Comparison of ENCODE assay signal across 8 cellular contexts in genomic region chr2:224885836-224886547, GRCh38.
DNase-seq lines count a peak whose midpoint lies in the region; ATAC-seq and TF ChIP-seq lines count a peak whose summit lies in the region.

No MANE protein-coding gene starts in this region.

- H3K36me3 Mint-ChIP-seq in CD14-positive monocyte (peaks cover 37 to 44% of the 10 kb centered on the region in 2 donors), GM23338 (ENCODE audit: low read depth) (no peaks in the 10 kb centered on the region)

- H3K36me3 ChIP-seq in brain microvascular endothelial cell (replicated peaks) (peaks cover 8% of the 10 kb centered on the region), GM23338 (ENCODE audit: insufficient read depth) (no peaks in the 10 kb centered on the region), colonic mucosa (no peaks in the 10 kb centered on the region)

- H3K9me3 Mint-ChIP-seq in CD14-positive monocyte: no peaks in the 10 kb centered on the region
- 0 out of 3 replicates have a peak, but pooled peaks cover 4% of the 10 kb centered on the region for H3K9me3 Mint-ChIP-seq in GM23338

- intact Hi-C loops in CD14-positive monocyte (cut with micrococcal nuclease): loop anchor here (5.0 kb wide), 2 partner anchors 36 to 41 kb away; no protein-coding TSS in a partner anchor
- intact Hi-C loops in head of caudate nucleus (cut with DNase I): no loop called here
- intact Hi-C loops in colonic mucosa (cut with DNase I): no loop called here

- H3K9me3 ChIP-seq in colonic mucosa: no peaks in the 10 kb centered on the region

- no peaks in the 10 kb centered on the region for H3K27me3 Mint-ChIP-seq in CD14-positive monocyte (ENCODE audit: low read depth in 3 of 3)
- H3K27me3 Mint-ChIP-seq in GM23338 (ENCODE audit: insufficient read depth, low read depth, poor library complexity): no peaks in the 10 kb centered on the region

- no peaks in the 10 kb centered on the region for H4K20me1 ChIP-seq in GM23338 (replicated peaks; ENCODE audit: insufficient read depth)

- H3K27me3 ChIP-seq in brain microvascular endothelial cell (replicated peaks): no peaks in the 10 kb centered on the region
- no peaks in the 10 kb centered on the region for H3K27me3 ChIP-seq in GM23338 (ENCODE audit: insufficient read depth)
- H3K27me3 ChIP-seq in colonic mucosa: no peaks in the 10 kb centered on the region

- H3K4me3 ChIP-seq in brain microvascular endothelial cell (ENCODE audit: low read depth, low read length) (no peak overlapping the region), GM23338 (no peak overlapping the region), colonic mucosa (no peak overlapping the region)

- no peaks in the 10 kb centered on the region for H3K79me2 ChIP-seq in GM23338 (replicated peaks; ENCODE audit: insufficient read depth)

- ATAC-seq in GM19463 (IDR thresholded peaks at IDR 0.05; ENCODE audit: unreplicated experiment) (peak; percentile 78), HG03520 (IDR thresholded peaks at IDR 0.05; ENCODE audit: unreplicated experiment) (peak; percentile 86), GM23338 (no peak)

- H3F3A ChIP-seq in GM23338 (replicated peaks; ENCODE audit: low read depth): no peaks in the 10 kb centered on the region

- H2AFZ ChIP-seq in GM23338: no peak overlapping the region

- H3K4me2 ChIP-seq in GM23338: no peak overlapping the region

- H3K4me1 ChIP-seq in GM23338 (ENCODE audit: insufficient read depth) (no peaks in the 10 kb centered on the region), colonic mucosa (no peaks in the 10 kb centered on the region)

- TF ChIP-seq CTCF in CD14-positive monocyte (IDR thresholded peaks at IDR 0.05): no peak
- no peak for TF ChIP-seq CTCF in brain microvascular endothelial cell (IDR thresholded peaks at IDR 0.05; ENCODE audit: low read depth, low read length, missing control alignments)
- no peak for TF ChIP-seq CTCF in GM23338 (conservative IDR thresholded peaks at IDR 0.05; ENCODE audit: low read depth in 2 of 2)
- TF ChIP-seq CTCF in colonic mucosa (IDR thresholded peaks at IDR 0.05): no peak

- peak overlapping the region; percentile 83 for H3K27ac ChIP-seq in brain microvascular endothelial cell
- no peak overlapping the region for H3K27ac ChIP-seq in GM23338 (ENCODE audit: low read depth)
- no peak overlapping the region for H3K27ac ChIP-seq in colonic mucosa

- peak overlapping the region; percentile 82 to 96 (median 94) for H3K27ac Mint-ChIP-seq in CD14-positive monocyte
- no peak overlapping the region for H3K27ac Mint-ChIP-seq in GM23338

- no peak overlapping the region for H3K9ac ChIP-seq in colonic mucosa (ENCODE audit: low read depth in 2 of 2, low read length in 2 of 2)

- H3K4me1 Mint-ChIP-seq in CD14-positive monocyte: peaks cover 66% of the 10 kb centered on the region
- H3K4me1 Mint-ChIP-seq in GM23338: 0 out of 3 replicates have a peak, but pooled peaks cover 2% of the 10 kb centered on the region

- in situ Hi-C loops in brain microvascular endothelial cell (cut with HindIII; ENCODE audit: low pct_ligation_motif_present, low sequenced_read_pairs): no loop called here

- DNase-seq in CD14-positive monocyte (ENCODE audit: low spot score): no peak
- DNase-seq in brain microvascular endothelial cell: peak; percentile 62
- DNase-seq in head of caudate nucleus: no peak
- no peak for DNase-seq in GM23338 (ENCODE audit: low spot score)
- no peak for DNase-seq in colonic mucosa
- no peak for DNase-seq in NCI-H128 (lab: John Stamatoyannopoulos, UW; ENCODE audit: unreplicated experiment)

- H3K9me2 ChIP-seq in GM23338 (ENCODE audit: insufficient read depth): peaks cover 10% of the 10 kb centered on the region

- H3K4me3 Mint-ChIP-seq in CD14-positive monocyte (peak overlapping the region in 1 of 2 donors; percentile 27), GM23338 (no peak overlapping the region)

TF ChIP-seq in GM23338, 12 proteins besides CTCF, POLR2A, EP300 and RAD21:
- TF ChIP-seq NANOG (IDR thresholded peaks at IDR 0.05; ENCODE audit: borderline replicate concordance) (no peak), ZNF114 (CRISPR knock-in tag; IDR thresholded peaks at IDR 0.05) (no peak), EZH2 (IDR thresholded peaks at IDR 0.05; ENCODE audit: low read depth, unreplicated experiment) (no peak), ETS1 (IDR thresholded peaks at IDR 0.05) (no peak), REST (IDR thresholded peaks at IDR 0.05; ENCODE audit: unreplicated experiment) (no peak), JUNB (IDR thresholded peaks at IDR 0.05; ENCODE audit: unreplicated experiment) (no peak), ZNF331 (CRISPR knock-in tag; IDR thresholded peaks at IDR 0.05; ENCODE audit: low read depth) (no peak)

Comparison
In these comparisons a context has a peak if more than half of its experiments do, and no peak if none do; other contexts are left out.
1. intact Hi-C loops: an anchor here in CD14-positive monocyte (5.0 kb wide); none called in head of caudate nucleus and colonic mucosa.